Comparison of ENCODE assay signal across 8 cellular contexts in the genomic region with DNA sequence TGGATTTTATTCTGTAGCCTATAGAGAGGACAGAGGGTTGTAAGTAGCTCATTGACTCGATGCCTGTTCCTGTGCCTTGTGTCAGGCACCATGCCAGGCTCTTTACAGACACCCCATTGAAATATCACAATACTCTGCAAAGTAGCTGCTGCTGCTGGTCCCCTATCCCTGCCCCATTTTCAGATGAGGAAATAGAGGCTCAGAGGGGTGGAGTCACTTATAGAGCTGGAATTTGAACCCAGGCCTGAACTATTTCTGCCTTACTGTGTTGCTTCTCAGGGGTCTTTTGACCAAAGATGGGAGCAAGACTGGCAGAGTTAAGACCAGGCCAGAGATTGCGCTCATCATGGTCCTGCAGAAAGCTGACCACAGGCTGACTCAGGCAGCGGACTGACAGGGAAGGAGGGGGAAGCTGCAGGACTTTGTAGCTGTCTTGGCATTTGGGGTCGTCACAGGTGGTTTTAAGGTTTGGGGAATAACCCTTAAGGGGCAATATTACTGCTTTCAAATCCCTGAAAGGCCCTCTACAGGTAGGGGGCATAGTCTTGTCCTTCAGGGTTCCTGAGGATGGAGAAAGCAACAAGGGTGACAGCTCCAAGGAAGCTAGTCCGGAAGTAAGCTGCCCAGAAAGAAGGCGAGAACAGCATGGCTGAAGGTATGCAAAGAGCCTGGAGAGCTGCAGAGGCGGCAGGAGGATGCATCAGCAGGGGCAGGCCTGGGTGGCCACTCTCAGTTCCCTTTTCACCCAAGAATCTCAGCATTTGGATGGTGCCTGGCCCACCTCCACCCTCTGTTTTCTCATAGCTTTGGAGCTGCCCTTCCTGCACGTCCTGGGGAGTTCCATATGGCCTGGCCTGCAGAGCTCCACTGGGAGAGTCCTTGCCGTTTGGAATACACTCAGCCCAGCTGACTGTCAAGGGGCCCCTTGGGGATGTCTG. TPM values are rescaled to one million over a fixed set of nuclear protein-coding genes. Genes with fewer than 3 reads are reported as not detected.
DNase-seq lines count a peak whose midpoint lies in the region; ATAC-seq and TF ChIP-seq lines count a peak whose summit lies in the region.

No MANE protein-coding gene starts in this region.

- WGBS in gastroesophageal sphincter (ENCODE audit: low coverage in 1 of 2), 2 donors = 15% methylated on average over 5 of the region's 9 CpGs; no CpG with 5 or more reads in 1 of the 2 donors

- H3K4me3 ChIP-seq in gastroesophageal sphincter = no peak overlapping the region

- H3K36me3 Mint-ChIP-seq in stimulated activated naive B cell treated with anti-CD40 and anti-IgM and Interleukin-4, amounts not matched to agents 10 μg/mL and 1 μg/mL and 100 μg/mL, for 72 hours = no peaks in the 10 kb centered on the region

- H3K27me3 ChIP-seq in gastroesophageal sphincter = no peaks in the 10 kb centered on the region

- no peak for TF ChIP-seq POLR2A in gastroesophageal sphincter (IDR thresholded peaks at IDR 0.05)

- ATAC-seq in GM18508 (IDR thresholded peaks at IDR 0.05; ENCODE audit: insufficient read depth, unreplicated experiment) = peak; percentile 67
- ATAC-seq in HG02610 (IDR thresholded peaks at IDR 0.05; ENCODE audit: unreplicated experiment) = peak; percentile 80
- no peak for ATAC-seq in gastroesophageal sphincter
- ATAC-seq in stimulated activated naive B cell treated with anti-CD40 and anti-IgM and Interleukin-4, amounts not matched to agents 10 μg/mL and 1 μg/mL and 100 μg/mL, for 72 hours (replicated peaks) = peak; percentile 92

- no peak for TF ChIP-seq CTCF in gastroesophageal sphincter (IDR thresholded peaks at IDR 0.05)

- DNase-seq in NOMO-1 treated with dmso at 0.1 percent for 144 hours (lab: John Stamatoyannopoulos, UW; ENCODE audit: unreplicated experiment) = peak; percentile 69
- peak; percentile 61 for DNase-seq in stimulated activated naive B cell treated with anti-CD40 and anti-IgM and Interleukin-4, amounts not matched to agents 10 μg/mL and 1 μg/mL and 100 μg/mL, for 72 hours
- DNase-seq in OCI-M1 (lab: John Stamatoyannopoulos, UW) = no peak
- no peak for DNase-seq in central memory CD4-positive, alpha-beta T cell
- no peak for DNase-seq in AML-193 (lab: John Stamatoyannopoulos, UW)

- H3K27me3 Mint-ChIP-seq in stimulated activated naive B cell treated with anti-CD40 and anti-IgM and Interleukin-4, amounts not matched to agents 10 μg/mL and 1 μg/mL and 100 μg/mL, for 72 hours = peaks cover 0 to 3% of the 10 kb centered on the region in 2 donors

- no peak for TF ChIP-seq EP300 in gastroesophageal sphincter (IDR thresholded peaks at IDR 0.05)

- peaks cover 29 to 85% (median 65%) of the 10 kb centered on the region in 3 donors for H3K4me1 ChIP-seq in gastroesophageal sphincter

- H3K36me3 ChIP-seq in gastroesophageal sphincter = no peaks in the 10 kb centered on the region

- H3K4me1 Mint-ChIP-seq in stimulated activated naive B cell treated with anti-CD40 and anti-IgM and Interleukin-4, amounts not matched to agents 10 μg/mL and 1 μg/mL and 100 μg/mL, for 72 hours = peaks cover 33 to 44% of the 10 kb centered on the region in 2 donors

- no peaks in the 10 kb centered on the region for H3K9me3 ChIP-seq in gastroesophageal sphincter

- H3K4me3 Mint-ChIP-seq in stimulated activated naive B cell treated with anti-CD40 and anti-IgM and Interleukin-4, amounts not matched to agents 10 μg/mL and 1 μg/mL and 100 μg/mL, for 72 hours = no peak overlapping the region

- H3K27ac Mint-ChIP-seq in stimulated activated naive B cell treated with anti-CD40 and anti-IgM and Interleukin-4, amounts not matched to agents 10 μg/mL and 1 μg/mL and 100 μg/mL, for 72 hours = peak overlapping the region; percentile 68

- H3K27ac ChIP-seq in gastroesophageal sphincter = peak overlapping the region; percentile 69 to 98 (median 95)

- H3K9me3 Mint-ChIP-seq in stimulated activated naive B cell treated with anti-CD40 and anti-IgM and Interleukin-4, amounts not matched to agents 10 μg/mL and 1 μg/mL and 100 μg/mL, for 72 hours = no peaks in the 10 kb centered on the region

RNA-seq across cellular contexts. Expression of gene NDST1, which starts 18.3 kb away (rescaled TPM):
- total RNA-seq in gastroesophageal sphincter = 100 to 1,000 TPM in 1 of 4 donors, 10 to 100 TPM in 3; 58.3 to 146 (median 72.1) TPM

RNA-seq across cellular contexts. Expression of gene RPS14, which starts 40.1 kb away (rescaled TPM):
- 1,000 to 10,000 TPM; 1,275 to 3,828 (median 2,502) TPM for total RNA-seq in gastroesophageal sphincter

Comparison
In these comparisons a context has a peak if more than half of its experiments do, and no peak if none do; other contexts are left out.
1. DNase-seq: peak in NOMO-1 treated with dmso at 0.1 percent for 144 hours (single experiment) and stimulated activated naive B cell treated with anti-CD40 and anti-IgM and Interleukin-4, amounts not matched to agents 10 μg/mL and 1 μg/mL and 100 μg/mL, for 72 hours (single experiment); none in OCI-M1 (single experiment), central memory CD4-positive, alpha-beta T cell (single experiment) and AML-193 (0 of 2).